23 cellular contexts compared by ENCODE assay signal in the genomic region with DNA sequence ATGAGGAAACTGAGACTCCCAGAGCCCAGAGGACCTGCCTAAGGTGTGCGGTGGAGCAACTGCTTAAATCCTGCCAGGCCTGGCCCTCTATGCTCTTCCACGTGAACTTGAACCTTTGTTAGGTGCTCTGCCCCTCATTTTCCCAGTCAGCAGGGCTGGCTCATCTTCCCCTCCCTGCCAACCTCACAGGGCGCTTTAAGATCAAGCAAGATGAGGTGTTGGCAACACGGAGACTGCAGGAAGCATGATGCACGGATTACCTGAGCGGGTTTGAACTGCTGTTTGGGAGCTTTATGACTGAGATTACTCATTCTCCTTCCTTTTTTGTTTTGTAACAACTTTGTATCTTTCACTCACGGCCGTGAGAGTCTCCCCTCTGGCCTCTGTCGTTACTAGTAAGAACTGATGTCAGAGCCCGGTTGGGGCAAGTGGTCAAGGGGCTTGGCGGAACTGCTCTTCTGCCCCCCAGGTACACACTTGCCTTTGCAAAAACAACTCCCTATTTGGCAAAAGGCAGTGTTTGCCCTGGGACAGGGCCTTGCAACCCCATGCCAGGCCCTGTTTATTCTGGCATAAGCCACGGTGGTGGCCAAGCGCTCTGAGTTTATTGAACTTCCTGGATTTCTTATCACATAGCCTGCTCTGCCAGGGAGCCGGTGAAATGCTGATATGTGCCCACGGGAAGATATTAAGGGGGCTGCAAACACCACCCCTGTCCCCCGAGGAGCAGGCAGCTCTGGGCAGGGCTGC.
DNase-seq lines count a peak whose midpoint lies in the region; ATAC-seq and TF ChIP-seq lines count a peak whose summit lies in the region.
"Had no signal": no experiment of that assay in that cellular context is flagged by ENCODE, and none has a peak within 500 bp of the region (broad histone marks: within the 10 kb centered on the region; RNA-seq: fewer than 3 reads in every experiment).

No MANE protein-coding gene starts in this region.

- H3K4me1 ChIP-seq in PC-3 (ENCODE audit: insufficient read depth, low read length) (peaks cover 69% of the 10 kb centered on the region), endodermal cell (ENCODE audit: control insufficient read depth, insufficient read depth, low read length) (no peaks in the 10 kb centered on the region), lower lobe of right lung (peaks cover 39% of the 10 kb centered on the region), thoracic aorta (ENCODE audit: control insufficient read depth in 1 of 2, low read depth in 2 of 2) (peaks cover 33 to 66% of the 10 kb centered on the region in 2 donors)
- no peaks in the 10 kb centered on the region for H3K4me1 ChIP-seq in CD4-positive, alpha-beta memory T cell (ENCODE audit: insufficient read depth, low read length)
- H3K4me1 ChIP-seq: HAP-1 had no signal

- H4K20me1 ChIP-seq in PC-3 (ENCODE audit: low read length) = no peaks in the 10 kb centered on the region

- H3K9ac ChIP-seq in PC-3 (ENCODE audit: low read length) (peak overlapping the region; percentile 68), endodermal cell (ENCODE audit: extremely low read depth, low read length, poor library complexity, severe bottlenecking) (no peak overlapping the region)

- H3K27ac Mint-ChIP-seq in endodermal cell = no peak overlapping the region
- no peak overlapping the region for H3K27ac Mint-ChIP-seq in CD4-positive, alpha-beta memory T cell
- no peak overlapping the region for H3K27ac Mint-ChIP-seq in T-helper 2 cell treated with Interferon-gamma antibody and Interleukin-4, amounts not matched to agents 5 μg/mL and 100 μg/mL, for 36 hours
- H3K27ac Mint-ChIP-seq: activated CD8-positive, alpha-beta T cell treated with anti-CD3 and anti-CD28 coated beads, Interleukin-2, amount 10 ng/mL, durations not matched to agents 7 days and 5 days; activated naive CD4-positive, alpha-beta T cell treated with anti-CD3 and anti-CD28 coated beads, Interleukin-2, amount 10 ng/mL, durations not matched to agents 7 days and 5 days; activated T-cell treated with anti-CD3 and anti-CD28 coated beads, Interleukin-2, amount 50 U/mL, for 24 hours; mesothelial cell of epicardium; WTC11 had no signal

- H3K27me3 ChIP-seq in PC-3 (ENCODE audit: low read length) (no peaks in the 10 kb centered on the region), endodermal cell (ENCODE audit: control insufficient read depth, insufficient read depth, low read length, poor library complexity, severe bottlenecking) (peaks cover 38% of the 10 kb centered on the region), lower lobe of right lung (ENCODE audit: low read depth) (no peaks in the 10 kb centered on the region), thoracic aorta (replicated peaks; ENCODE audit: insufficient read depth) (no peaks in the 10 kb centered on the region)
- H3K27me3 ChIP-seq in CD4-positive, alpha-beta memory T cell (ENCODE audit: insufficient read depth, low read length) = no peaks in the 10 kb centered on the region

- peak; percentile 65 for ATAC-seq in PC-3
- ATAC-seq in lower lobe of right lung = peak in 1 of 2 donors; percentile 16
- ATAC-seq in thoracic aorta (ENCODE audit: insufficient number of reproducible peaks, low FRiP score, low read depth) = no peak
- ATAC-seq in HG02852 (IDR thresholded peaks at IDR 0.05; ENCODE audit: unreplicated experiment) = no peak
- ATAC-seq: activated CD8-positive, alpha-beta T cell treated with anti-CD3 and anti-CD28 coated beads, Interleukin-2, amount 10 ng/mL, durations not matched to agents 7 days and 5 days; K562; WTC11 had no signal

- CTCF ChIA-PET in PC-3 (lab: Charles Lee) = no interaction called here
- CTCF ChIA-PET in CD4-positive, alpha-beta memory T cell (lab: Charles Lee; ENCODE audit: partially characterized antibody) = no interaction called here

- POLR2A ChIA-PET in PC-3 (lab: Charles Lee; ENCODE audit: unreplicated experiment) = interaction anchor here (0.6 to 0.7 kb wide), 2 partner anchors 121 to 1304 kb away, joined by 3 to 4 read pairs; no protein-coding TSS in a partner anchor
- POLR2A ChIA-PET in CD4-positive, alpha-beta memory T cell (lab: Charles Lee; ENCODE audit: partially characterized antibody) = no interaction called here

- H3K27me3 Mint-ChIP-seq in endodermal cell (ENCODE audit: insufficient read depth) = peaks cover 67% of the 10 kb centered on the region
- H3K27me3 Mint-ChIP-seq in CD4-positive, alpha-beta memory T cell = peaks cover 1 to 7% of the 10 kb centered on the region in 2 donors
- H3K27me3 Mint-ChIP-seq in T-helper 2 cell treated with Interferon-gamma antibody and Interleukin-4, amounts not matched to agents 5 μg/mL and 100 μg/mL, for 36 hours (ENCODE audit: low read depth) = no peaks in the 10 kb centered on the region
- H3K27me3 Mint-ChIP-seq: activated T-cell treated with anti-CD3 and anti-CD28 coated beads, Interleukin-2, amount 50 U/mL, for 24 hours had no signal

- H3F3A ChIP-seq in PC-3 (ENCODE audit: low read length, unreplicated experiment) = peaks cover 11% of the 10 kb centered on the region

- H3K27ac ChIP-seq in PC-3 (ENCODE audit: low read length) (peak overlapping the region; percentile 93), endodermal cell (ENCODE audit: low read depth, low read length) (no peak overlapping the region), lower lobe of right lung (peak overlapping the region; percentile 53), thoracic aorta (peak overlapping the region in 1 of 2 donors; percentile 7)
- no peak overlapping the region for H3K27ac ChIP-seq in CD4-positive, alpha-beta memory T cell (ENCODE audit: low read depth, low read length)

- peak overlapping the region; percentile 17 for H3K4me3 ChIP-seq in PC-3 (ENCODE audit: low read length)
- H3K4me3 ChIP-seq in endodermal cell (ENCODE audit: low read length) = no peak overlapping the region
- H3K4me3 ChIP-seq in lower lobe of right lung = no peak overlapping the region
- H3K4me3 ChIP-seq in thoracic aorta = peak overlapping the region; percentile 47
- no peak overlapping the region for H3K4me3 ChIP-seq in CD4-positive, alpha-beta memory T cell (ENCODE audit: low read length in 2 of 2)
- H3K4me3 ChIP-seq: HAP-1, K562 had no signal

- no peak overlapping the region for H3K4me3 Mint-ChIP-seq in endodermal cell
- H3K4me3 Mint-ChIP-seq in CD4-positive, alpha-beta memory T cell = no peak overlapping the region
- H3K4me3 Mint-ChIP-seq in T-helper 2 cell treated with Interferon-gamma antibody and Interleukin-4, amounts not matched to agents 5 μg/mL and 100 μg/mL, for 36 hours = no peak overlapping the region
- H3K4me3 Mint-ChIP-seq: activated CD8-positive, alpha-beta T cell treated with anti-CD3 and anti-CD28 coated beads, Interleukin-2, amount 10 ng/mL, durations not matched to agents 7 days and 5 days; activated naive CD4-positive, alpha-beta T cell treated with anti-CD3 and anti-CD28 coated beads, Interleukin-2, amount 10 ng/mL, durations not matched to agents 7 days and 5 days; activated T-cell treated with anti-CD3 and anti-CD28 coated beads, Interleukin-2, amount 50 U/mL, for 24 hours; mesothelial cell of epicardium; neural crest cell; WTC11 had no signal

- peaks cover 19% of the 10 kb centered on the region for H3K4me1 Mint-ChIP-seq in endodermal cell
- no peaks in the 10 kb centered on the region for H3K4me1 Mint-ChIP-seq in CD4-positive, alpha-beta memory T cell
- no peaks in the 10 kb centered on the region for H3K4me1 Mint-ChIP-seq in T-helper 2 cell treated with Interferon-gamma antibody and Interleukin-4, amounts not matched to agents 5 μg/mL and 100 μg/mL, for 36 hours (ENCODE audit: low read depth)
- H3K4me1 Mint-ChIP-seq: activated naive CD4-positive, alpha-beta T cell treated with anti-CD3 and anti-CD28 coated beads, Interleukin-2, amount 10 ng/mL, durations not matched to agents 7 days and 5 days; neural crest cell; WTC11 had no signal

- H3K9me2 ChIP-seq in PC-3 (replicated peaks; ENCODE audit: low read length) = no peaks in the 10 kb centered on the region

- TF ChIP-seq CTCF in PC-3 (conservative IDR thresholded peaks at IDR 0.05; ENCODE audit: low read depth, low read length) = no peak
- no peak for TF ChIP-seq CTCF in endodermal cell (conservative IDR thresholded peaks at IDR 0.05)
- no peak for TF ChIP-seq CTCF in lower lobe of right lung (IDR thresholded peaks at IDR 0.05)
- no peak for TF ChIP-seq CTCF in thoracic aorta (IDR thresholded peaks at IDR 0.05)

- peaks cover 11% of the 10 kb centered on the region for H3K9me3 Mint-ChIP-seq in endodermal cell
- peaks cover 0 to 3% (median 0%) of the 10 kb centered on the region in 8 donors for H3K9me3 Mint-ChIP-seq in CD4-positive, alpha-beta memory T cell
- no peaks in the 10 kb centered on the region for H3K9me3 Mint-ChIP-seq in T-helper 2 cell treated with Interferon-gamma antibody and Interleukin-4, amounts not matched to agents 5 μg/mL and 100 μg/mL, for 36 hours
- H3K9me3 Mint-ChIP-seq: activated naive CD4-positive, alpha-beta T cell treated with anti-CD3 and anti-CD28 coated beads, Interleukin-2, amount 10 ng/mL, durations not matched to agents 7 days and 5 days; activated T-cell treated with anti-CD3 and anti-CD28 coated beads, Interleukin-2, amount 50 U/mL, for 24 hours had no signal

- WGBS in endodermal cell (ENCODE audit: insufficient coverage in 1 of 2, insufficient read length in 1 of 2), 2 experiments = 84 to 86% methylated on average over 14 to 16 of the region's 16 CpGs

- DNase-seq in PC-3 = peak; percentile 92
- DNase-seq in endodermal cell = peak; percentile 24
- DNase-seq in lower lobe of right lung = peak; percentile 54
- DNase-seq in thoracic aorta (ENCODE audit: low spot score) = no peak
- DNase-seq in CD4-positive, alpha-beta memory T cell = no peak
- DNase-seq in T-helper 2 cell treated with Interferon-gamma antibody and Interleukin-4, amounts not matched to agents 5 μg/mL and 100 μg/mL, for 36 hours (ENCODE audit: low spot score) = no peak
- no peak for DNase-seq in NCI-H345 (lab: John Stamatoyannopoulos, UW)
- DNase-seq: activated CD8-positive, alpha-beta T cell treated with anti-CD3 and anti-CD28 coated beads, Interleukin-2, amount 10 ng/mL, durations not matched to agents 7 days and 5 days; activated naive CD4-positive, alpha-beta T cell treated with anti-CD3 and anti-CD28 coated beads, Interleukin-2, amount 10 ng/mL, durations not matched to agents 7 days and 5 days; activated T-cell treated with anti-CD3 and anti-CD28 coated beads, Interleukin-2, amount 50 U/mL, for 24 hours; DND-41; foreskin melanocyte; hypothalamus; kidney; NCI-H2081; NCI-H524 treated with DMSO at 0.1 percent for 48 hours; SHP77 treated with DMSO at 0.1 percent for 48 hours had no signal

- BruUV-seq in PC-3 (replicated peaks; lab: Mats Ljungman, UMichigan) = no TSS peak

- intact Hi-C loops in PC-3 (cut with micrococcal nuclease) (loop anchor here (2.0 kb wide), 1 partner anchor 31 kb away; no protein-coding TSS in a partner anchor), lower lobe of right lung (cut with DNase I) (no loop called here)
- intact Hi-C loops in CD4-positive, alpha-beta memory T cell (cut with micrococcal nuclease) = no loop called here

- H2AFZ ChIP-seq in PC-3 (ENCODE audit: low read length) = peak overlapping the region; percentile 59

- peak overlapping the region; percentile 55 for H3K4me2 ChIP-seq in PC-3 (ENCODE audit: low read length)

- H3K9me3 ChIP-seq in PC-3 (ENCODE audit: low read length) (no peaks in the 10 kb centered on the region), endodermal cell (ENCODE audit: control insufficient read depth, low read length) (peaks cover 11% of the 10 kb centered on the region), lower lobe of right lung (peaks cover 3% of the 10 kb centered on the region), thoracic aorta (no peaks in the 10 kb centered on the region)
- no peaks in the 10 kb centered on the region for H3K9me3 ChIP-seq in CD4-positive, alpha-beta memory T cell (ENCODE audit: control insufficient read depth in 1 of 2, low read length in 2 of 2)
- H3K9me3 ChIP-seq: HAP-1 had no signal

- no peaks in the 10 kb centered on the region for H3K79me2 ChIP-seq in PC-3 (ENCODE audit: low read length)

- H3K36me3 ChIP-seq in PC-3 (ENCODE audit: low read depth, low read length) = no peaks in the 10 kb centered on the region
- H3K36me3 ChIP-seq in endodermal cell (ENCODE audit: control insufficient read depth, insufficient read depth, low read length) = no peaks in the 10 kb centered on the region
- H3K36me3 ChIP-seq in lower lobe of right lung = no peaks in the 10 kb centered on the region
- no peaks in the 10 kb centered on the region for H3K36me3 ChIP-seq in thoracic aorta
- H3K36me3 ChIP-seq in CD4-positive, alpha-beta memory T cell (ENCODE audit: insufficient read depth, low read length) = no peaks in the 10 kb centered on the region
- H3K36me3 ChIP-seq: HAP-1 had no signal

- no peaks in the 10 kb centered on the region for H3K36me3 Mint-ChIP-seq in endodermal cell (ENCODE audit: low read depth)
- H3K36me3 Mint-ChIP-seq in CD4-positive, alpha-beta memory T cell = no peaks in the 10 kb centered on the region
- no peaks in the 10 kb centered on the region for H3K36me3 Mint-ChIP-seq in T-helper 2 cell treated with Interferon-gamma antibody and Interleukin-4, amounts not matched to agents 5 μg/mL and 100 μg/mL, for 36 hours (ENCODE audit: low read depth)
- H3K36me3 Mint-ChIP-seq: activated naive CD4-positive, alpha-beta T cell treated with anti-CD3 and anti-CD28 coated beads, Interleukin-2, amount 10 ng/mL, durations not matched to agents 7 days and 5 days; mesothelial cell of epicardium; WTC11 had no signal

Comparison
In these comparisons a context has a peak if more than half of its experiments do, and no peak if none do; other contexts are left out.
1. DNase-seq: peak in PC-3 (single experiment), endodermal cell (single experiment) and lower lobe of right lung (single experiment); none in thoracic aorta (single experiment), CD4-positive, alpha-beta memory T cell (0 of 5), T-helper 2 cell treated with Interferon-gamma antibody and Interleukin-4, amounts not matched to agents 5 μg/mL and 100 μg/mL, for 36 hours (single experiment) and NCI-H345 (single experiment).
2. H3K27ac ChIP-seq: peak in PC-3 (single experiment) and lower lobe of right lung (single experiment); none in endodermal cell (single experiment) and CD4-positive, alpha-beta memory T cell (single experiment).
3. H3K4me3 ChIP-seq: peak in PC-3 (single experiment) and thoracic aorta (single experiment); none in endodermal cell (single experiment), lower lobe of right lung (single experiment) and CD4-positive, alpha-beta memory T cell (0 of 2).